Comparison of ENCODE assay signal across 13 cellular contexts in genomic region chr3:196115678-196116083, GRCh38. TPM values are rescaled to one million over a fixed set of nuclear protein-coding genes. Genes with fewer than 3 reads are reported as not detected.
DNase-seq lines count a peak whose midpoint lies in the region; ATAC-seq and TF ChIP-seq lines count a peak whose summit lies in the region.
"Had no signal": no experiment of that assay in that cellular context is flagged by ENCODE, and none has a peak within 500 bp of the region (broad histone marks: within the 10 kb centered on the region; RNA-seq: fewer than 3 reads in every experiment).

No MANE protein-coding gene starts in this region.

- DNase-seq in activated naive CD8-positive, alpha-beta T cell treated with anti-CD3 and anti-CD28 coated beads, Interleukin-2, amount 10 ng/mL, durations not matched to agents 7 days and 5 days, result no peak
- DNase-seq in activated naive CD8-positive, alpha-beta T cell treated with anti-CD3 and anti-CD28 coated beads for 36 hours, result no peak
- no peak for DNase-seq in stimulated activated naive B cell treated with anti-CD40 and anti-IgM and Interleukin-4, amounts not matched to agents 10 μg/mL and 1 μg/mL and 100 μg/mL, for 72 hours
- DNase-seq in immature natural killer cell (no peak), chondrocyte (ENCODE audit: low spot score) (no peak), hippocampal formation (lab: John Stamatoyannopoulos, UW) (no peak)
- DNase-seq: activated CD4-positive, alpha-beta T cell treated with anti-CD3 and anti-CD28 coated beads for 1 hour; GDM1; kidney glomerular epithelial cell; NCI-H1930; SHP77 treated with DMSO at 0.1 percent for 48 hours had no signal

- peaks cover 23% of the 10 kb centered on the region for H3K4me1 Mint-ChIP-seq in activated naive CD8-positive, alpha-beta T cell treated with anti-CD3 and anti-CD28 coated beads, Interleukin-2, amount 10 ng/mL, durations not matched to agents 7 days and 5 days
- peaks cover 22% of the 10 kb centered on the region for H3K4me1 Mint-ChIP-seq in activated naive CD8-positive, alpha-beta T cell treated with anti-CD3 and anti-CD28 coated beads for 36 hours
- peaks cover 28 to 38% of the 10 kb centered on the region in 2 donors for H3K4me1 Mint-ChIP-seq in stimulated activated naive B cell treated with anti-CD40 and anti-IgM and Interleukin-4, amounts not matched to agents 10 μg/mL and 1 μg/mL and 100 μg/mL, for 72 hours
- peaks cover 10 to 16% of the 10 kb centered on the region in 2 donors for H3K4me1 Mint-ChIP-seq in immature natural killer cell
- no peaks in the 10 kb centered on the region for H3K4me1 Mint-ChIP-seq in chondrocyte (ENCODE audit: low read depth)

- H3K27me3 Mint-ChIP-seq in activated naive CD8-positive, alpha-beta T cell treated with anti-CD3 and anti-CD28 coated beads, Interleukin-2, amount 10 ng/mL, durations not matched to agents 7 days and 5 days, result peaks cover 1% of the 10 kb centered on the region
- no peaks in the 10 kb centered on the region for H3K27me3 Mint-ChIP-seq in activated naive CD8-positive, alpha-beta T cell treated with anti-CD3 and anti-CD28 coated beads for 36 hours
- H3K27me3 Mint-ChIP-seq in stimulated activated naive B cell treated with anti-CD40 and anti-IgM and Interleukin-4, amounts not matched to agents 10 μg/mL and 1 μg/mL and 100 μg/mL, for 72 hours, result no peaks in the 10 kb centered on the region
- H3K27me3 Mint-ChIP-seq in immature natural killer cell (ENCODE audit: low read depth in 3 of 3), result peaks cover 0 to 2% (median 0%) of the 10 kb centered on the region in 3 donors
- peaks cover 2% of the 10 kb centered on the region for H3K27me3 Mint-ChIP-seq in chondrocyte (ENCODE audit: low read depth)

- no peak overlapping the region for H3K4me3 Mint-ChIP-seq in activated naive CD8-positive, alpha-beta T cell treated with anti-CD3 and anti-CD28 coated beads, Interleukin-2, amount 10 ng/mL, durations not matched to agents 7 days and 5 days
- no peak overlapping the region for H3K4me3 Mint-ChIP-seq in activated naive CD8-positive, alpha-beta T cell treated with anti-CD3 and anti-CD28 coated beads for 36 hours
- no peak overlapping the region for H3K4me3 Mint-ChIP-seq in stimulated activated naive B cell treated with anti-CD40 and anti-IgM and Interleukin-4, amounts not matched to agents 10 μg/mL and 1 μg/mL and 100 μg/mL, for 72 hours
- H3K4me3 Mint-ChIP-seq in immature natural killer cell, result no peak overlapping the region
- no peak overlapping the region for H3K4me3 Mint-ChIP-seq in chondrocyte (ENCODE audit: unreplicated experiment)

- POLR2A ChIA-PET in activated naive CD8-positive, alpha-beta T cell treated with anti-CD3 and anti-CD28 coated beads, Interleukin-2, amount 10 ng/mL, durations not matched to agents 7 days and 5 days (lab: Charles Lee), result no interaction called here

- H3K9me3 Mint-ChIP-seq in activated naive CD8-positive, alpha-beta T cell treated with anti-CD3 and anti-CD28 coated beads, Interleukin-2, amount 10 ng/mL, durations not matched to agents 7 days and 5 days, result no peaks in the 10 kb centered on the region
- peaks cover 3% of the 10 kb centered on the region for H3K9me3 Mint-ChIP-seq in activated naive CD8-positive, alpha-beta T cell treated with anti-CD3 and anti-CD28 coated beads for 36 hours
- no peaks in the 10 kb centered on the region for H3K9me3 Mint-ChIP-seq in stimulated activated naive B cell treated with anti-CD40 and anti-IgM and Interleukin-4, amounts not matched to agents 10 μg/mL and 1 μg/mL and 100 μg/mL, for 72 hours
- H3K9me3 Mint-ChIP-seq in immature natural killer cell, result no peaks in the 10 kb centered on the region
- H3K9me3 Mint-ChIP-seq in chondrocyte (ENCODE audit: low read depth), result no peaks in the 10 kb centered on the region

- H3K27ac Mint-ChIP-seq in activated naive CD8-positive, alpha-beta T cell treated with anti-CD3 and anti-CD28 coated beads, Interleukin-2, amount 10 ng/mL, durations not matched to agents 7 days and 5 days, result no peak overlapping the region
- no peak overlapping the region for H3K27ac Mint-ChIP-seq in activated naive CD8-positive, alpha-beta T cell treated with anti-CD3 and anti-CD28 coated beads for 36 hours
- H3K27ac Mint-ChIP-seq in stimulated activated naive B cell treated with anti-CD40 and anti-IgM and Interleukin-4, amounts not matched to agents 10 μg/mL and 1 μg/mL and 100 μg/mL, for 72 hours, result no peak overlapping the region
- H3K27ac Mint-ChIP-seq in immature natural killer cell (no peak overlapping the region), chondrocyte (ENCODE audit: unreplicated experiment) (no peak overlapping the region)

- peaks cover 1% of the 10 kb centered on the region for H3K36me3 Mint-ChIP-seq in activated naive CD8-positive, alpha-beta T cell treated with anti-CD3 and anti-CD28 coated beads, Interleukin-2, amount 10 ng/mL, durations not matched to agents 7 days and 5 days
- H3K36me3 Mint-ChIP-seq in activated naive CD8-positive, alpha-beta T cell treated with anti-CD3 and anti-CD28 coated beads for 36 hours, result peaks cover 3% of the 10 kb centered on the region
- peaks cover 0 to 5% of the 10 kb centered on the region in 2 donors for H3K36me3 Mint-ChIP-seq in stimulated activated naive B cell treated with anti-CD40 and anti-IgM and Interleukin-4, amounts not matched to agents 10 μg/mL and 1 μg/mL and 100 μg/mL, for 72 hours
- H3K36me3 Mint-ChIP-seq in immature natural killer cell (no peaks in the 10 kb centered on the region), chondrocyte (ENCODE audit: low read depth) (no peaks in the 10 kb centered on the region)

- TF ChIP-seq CTCF in chondrocyte (IDR thresholded peaks at IDR 0.05), result no peak

- peak; percentile 53 for ATAC-seq in activated naive CD8-positive, alpha-beta T cell treated with anti-CD3 and anti-CD28 coated beads, Interleukin-2, amount 10 ng/mL, durations not matched to agents 7 days and 5 days (ENCODE audit: low read depth)
- ATAC-seq in GM21786 (IDR thresholded peaks at IDR 0.05; ENCODE audit: unreplicated experiment) (peak; percentile 64), HG03439 (IDR thresholded peaks at IDR 0.05; ENCODE audit: unreplicated experiment) (peak; percentile 45)
- ATAC-seq in stimulated activated naive B cell treated with anti-CD40 and anti-IgM and Interleukin-4, amounts not matched to agents 10 μg/mL and 1 μg/mL and 100 μg/mL, for 72 hours (replicated peaks), result peak; percentile 45 to 46

RNA-seq across cellular contexts. Expression of gene TFRC, which starts 33.8 kb away (rescaled TPM):
- 100 to 1,000 TPM; 168 to 171 TPM for total RNA-seq in activated naive CD8-positive, alpha-beta T cell treated with anti-CD3 and anti-CD28 coated beads, Interleukin-2, amount 10 ng/mL, durations not matched to agents 7 days and 5 days
- 100 to 1,000 TPM; 550 TPM for total RNA-seq in activated naive CD8-positive, alpha-beta T cell treated with anti-CD3 and anti-CD28 coated beads for 36 hours
- 10 to 100 TPM in 1 of 3 donors, 1 to 10 TPM in 2; 8.9 to 11.0 (median 9.7) TPM for polyA plus RNA-seq in immature natural killer cell
- 53.6 to 108 TPM (median 105 TPM) in 3 replicates for total RNA-seq in chondrocyte
